In the genomic region with DNA sequence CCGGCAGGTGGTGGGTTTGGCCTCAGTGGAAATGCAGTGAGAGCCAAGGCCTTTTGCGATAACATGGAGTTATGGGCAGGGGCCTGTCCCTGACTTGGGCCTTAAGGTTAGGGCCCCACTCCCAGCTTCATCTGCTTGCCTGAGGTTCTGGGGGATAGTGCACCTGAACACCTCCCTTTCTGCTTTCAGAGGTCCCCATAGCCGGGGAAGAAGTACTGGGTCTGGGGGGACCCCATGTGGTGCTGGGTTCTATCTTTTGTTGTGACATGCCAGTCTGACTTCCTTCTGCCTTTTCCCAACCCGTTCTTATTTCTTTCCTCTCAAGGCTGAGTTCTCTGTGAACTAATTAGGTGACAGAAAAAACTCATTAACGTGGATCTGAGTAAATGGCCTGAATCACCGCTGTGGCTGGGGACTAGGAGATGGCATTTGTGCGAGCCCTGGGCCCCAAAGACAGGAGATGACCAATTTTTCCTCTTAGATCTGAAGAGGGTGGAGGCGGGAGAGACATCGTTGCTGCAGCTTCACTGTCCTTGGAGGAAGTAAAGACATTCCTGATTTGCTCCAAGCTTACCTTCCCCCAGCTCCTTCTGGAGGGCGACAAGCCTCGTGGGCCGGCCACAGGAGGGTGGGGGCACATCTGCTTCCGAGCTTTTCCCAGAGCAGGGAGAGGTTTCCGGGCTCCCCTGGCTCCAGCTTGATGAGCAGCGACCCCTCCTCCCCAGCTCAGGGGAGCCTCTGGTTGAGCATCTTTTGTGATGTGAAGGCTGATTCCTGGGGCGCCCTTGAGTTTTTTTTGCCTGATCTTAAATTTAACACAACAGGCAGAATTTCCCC, we compare ENCODE assay signal across 8 cellular contexts. TPM values are rescaled to one million over a fixed set of nuclear protein-coding genes. Genes with fewer than 3 reads are reported as not detected.
DNase-seq lines count a peak whose midpoint lies in the region; ATAC-seq, FAIRE-seq and TF ChIP-seq lines count a peak whose summit lies in the region.

No MANE protein-coding gene starts in this region.

- H3K9me3 Mint-ChIP-seq in activated naive CD4-positive, alpha-beta T cell treated with anti-CD3 and anti-CD28 coated beads, Interleukin-2, amount 50 U/mL, for 24 hours = no peaks in the 10 kb centered on the region
- H3K9me3 Mint-ChIP-seq in activated naive CD8-positive, alpha-beta T cell treated with anti-CD3 and anti-CD28 coated beads, Interleukin-2, amount 50 U/mL, for 24 hours = no peaks in the 10 kb centered on the region

- DNase-seq in activated naive CD4-positive, alpha-beta T cell (lab: John Stamatoyannopoulos, UW) = no peak
- no peak for DNase-seq in activated naive CD8-positive, alpha-beta T cell treated with anti-CD3 and anti-CD28 coated beads, Interleukin-2, amount 50 U/mL, for 24 hours
- DNase-seq in kidney (peak; percentile 77), testis (no peak), NCI-H2081 treated with DMSO at 0.1 percent for 48 hours (lab: John Stamatoyannopoulos, UW) (no peak)

- intact Hi-C loops in kidney (cut with DNase I) (no loop called here), testis (cut with DNase I; ENCODE audit: low total_unique reads) (no loop called here)

- 25 to 26% methylated on average over 15 to 16 of the region's 16 CpGs for WGBS in testis, 2 donors

- peaks cover 30% of the 10 kb centered on the region for H3K4me1 Mint-ChIP-seq in activated naive CD4-positive, alpha-beta T cell treated with anti-CD3 and anti-CD28 coated beads, Interleukin-2, amount 50 U/mL, for 24 hours
- H3K4me1 Mint-ChIP-seq in activated naive CD8-positive, alpha-beta T cell treated with anti-CD3 and anti-CD28 coated beads, Interleukin-2, amount 50 U/mL, for 24 hours = peaks cover 34% of the 10 kb centered on the region

- no peaks in the 10 kb centered on the region for H3K36me3 Mint-ChIP-seq in activated naive CD4-positive, alpha-beta T cell treated with anti-CD3 and anti-CD28 coated beads, Interleukin-2, amount 50 U/mL, for 24 hours
- H3K36me3 Mint-ChIP-seq in activated naive CD8-positive, alpha-beta T cell treated with anti-CD3 and anti-CD28 coated beads, Interleukin-2, amount 50 U/mL, for 24 hours (ENCODE audit: low read depth) = no peaks in the 10 kb centered on the region

- H3K4me3 ChIP-seq in kidney (ENCODE audit: low read length in 2 of 2) = peak overlapping the region; percentile 28 to 79
- H3K4me3 ChIP-seq in testis = peak overlapping the region; percentile 48 to 80

- H3K9ac ChIP-seq in kidney (ENCODE audit: low read length in 2 of 2) = peak overlapping the region; percentile 26 to 80

- TF ChIP-seq POLR2A in testis (IDR thresholded peaks at IDR 0.05) = no peak

- no peaks in the 10 kb centered on the region for H3K27me3 Mint-ChIP-seq in activated naive CD4-positive, alpha-beta T cell treated with anti-CD3 and anti-CD28 coated beads, Interleukin-2, amount 50 U/mL, for 24 hours
- H3K27me3 Mint-ChIP-seq in activated naive CD8-positive, alpha-beta T cell treated with anti-CD3 and anti-CD28 coated beads, Interleukin-2, amount 50 U/mL, for 24 hours = peaks cover 21% of the 10 kb centered on the region

- no peak for FAIRE-seq in kidney (lab: Jason Lieb, UNC)

- no peak overlapping the region for H3K27ac Mint-ChIP-seq in activated naive CD4-positive, alpha-beta T cell treated with anti-CD3 and anti-CD28 coated beads, Interleukin-2, amount 50 U/mL, for 24 hours
- peak overlapping the region; percentile 57 for H3K27ac Mint-ChIP-seq in activated naive CD8-positive, alpha-beta T cell treated with anti-CD3 and anti-CD28 coated beads, Interleukin-2, amount 50 U/mL, for 24 hours

- no peaks in the 10 kb centered on the region for H3K27me3 ChIP-seq in testis

- H3K4me1 ChIP-seq in kidney (ENCODE audit: control insufficient read depth in 1 of 2, insufficient read depth in 1 of 2, low read depth in 1 of 2, low read length in 2 of 2) (peaks cover 20 to 28% of the 10 kb centered on the region in 2 donors), testis (peaks cover 32% of the 10 kb centered on the region)

- H3K9me3 ChIP-seq in kidney (ENCODE audit: control insufficient read depth in 1 of 2, low read length in 2 of 2) (no peaks in the 10 kb centered on the region), testis (no peaks in the 10 kb centered on the region)

- H3K36me3 ChIP-seq in kidney (ENCODE audit: control insufficient read depth in 1 of 2, insufficient read depth in 2 of 2, low read length in 2 of 2) (no peaks in the 10 kb centered on the region), testis (ENCODE audit: low read depth, missing control alignments) (no peaks in the 10 kb centered on the region)

- peak overlapping the region; percentile 66 for H3K4me3 Mint-ChIP-seq in activated naive CD4-positive, alpha-beta T cell treated with anti-CD3 and anti-CD28 coated beads, Interleukin-2, amount 50 U/mL, for 24 hours
- H3K4me3 Mint-ChIP-seq in activated naive CD8-positive, alpha-beta T cell treated with anti-CD3 and anti-CD28 coated beads, Interleukin-2, amount 50 U/mL, for 24 hours = peak overlapping the region; percentile 82

- TF ChIP-seq CTCF in kidney (IDR thresholded peaks at IDR 0.05; ENCODE audit: borderline replicate concordance, extremely low read depth, insufficient read depth) (no peak), testis (IDR thresholded peaks at IDR 0.05) (no peak)

- no peak for ATAC-seq in activated naive CD8-positive, alpha-beta T cell treated with anti-CD3 and anti-CD28 coated beads, Interleukin-2, amount 50 U/mL, for 24 hours
- no peak for ATAC-seq in GM21526 (IDR thresholded peaks at IDR 0.05; ENCODE audit: low FRiP score, unreplicated experiment)
- ATAC-seq in GM19395 (IDR thresholded peaks at IDR 0.05; ENCODE audit: unreplicated experiment) = no peak

- H3K27ac ChIP-seq in kidney (ENCODE audit: low read depth in 2 of 2, low read length in 2 of 2) (peak overlapping the region; percentile 88 to 89), testis (peak overlapping the region; percentile 70 to 84)

RNA-seq across cellular contexts. Expression of a gene that starts 2.0 kb away (rescaled TPM):
- total RNA-seq in kidney (64.4 TPM), testis (10 to 100 TPM; 65.6 to 90.5 TPM)
- polyA plus RNA-seq in kidney (ENCODE audit: insufficient read depth, low read depth, low replicate concordance) (35.8 TPM), testis (ENCODE audit: insufficient read depth, low read depth, low replicate concordance) (44.1 TPM)

RNA-seq across cellular contexts. Expression of a gene that starts 4.9 kb away (rescaled TPM):
- 36.9 TPM for total RNA-seq in kidney
- 79.9 TPM for polyA plus RNA-seq in kidney (ENCODE audit: insufficient read depth, low read depth, low replicate concordance)
- 10 to 100 TPM; 63.2 to 68.7 TPM for total RNA-seq in testis
- polyA plus RNA-seq in testis (ENCODE audit: insufficient read depth, low read depth, low replicate concordance) = 30.8 TPM

RNA-seq across cellular contexts. Expression of a gene that starts 7.6 kb away (rescaled TPM):
- total RNA-seq in kidney (71.2 TPM), testis (100 to 1,000 TPM; 114 to 124 TPM)
- polyA plus RNA-seq in kidney (ENCODE audit: insufficient read depth, low read depth, low replicate concordance) (116 TPM), testis (ENCODE audit: insufficient read depth, low read depth, low replicate concordance) (60.3 TPM)

RNA-seq across cellular contexts. Expression of a gene that starts 28.8 kb away (rescaled TPM):
- total RNA-seq in kidney (104 TPM), testis (100 to 1,000 TPM; 147 to 153 TPM)
- polyA plus RNA-seq in kidney (ENCODE audit: insufficient read depth, low read depth, low replicate concordance) (150 TPM), testis (ENCODE audit: insufficient read depth, low read depth, low replicate concordance) (68.9 TPM)

RNA-seq across cellular contexts. Expression of a gene that starts 30.5 kb away (rescaled TPM):
- total RNA-seq in kidney = 9.1 TPM
- polyA plus RNA-seq in kidney (ENCODE audit: insufficient read depth, low read depth, low replicate concordance) = 21.5 TPM
- total RNA-seq in testis = 10 to 100 TPM; 10.5 to 15.4 TPM
- 7.1 TPM for polyA plus RNA-seq in testis (ENCODE audit: insufficient read depth, low read depth, low replicate concordance)
